ENCODE assay signal across 1 cellular context in genomic region chr4:130849985-130850632, GRCh38.
TF ChIP-seq lines count a peak whose summit lies in the region.

No MANE protein-coding gene starts in this region.

TF ChIP-seq in SK-N-SH treated with all-trans-retinoic acid at 6 μM for 48 hours, 23 proteins besides CTCF, POLR2A, EP300 and RAD21 (continued from another document):
- TF ChIP-seq POU6F1 (CRISPR knock-in tag; IDR thresholded peaks at IDR 0.05; ENCODE audit: borderline replicate concordance, low read depth) = no peak
- no peak for TF ChIP-seq TCF4 (CRISPR knock-in tag; IDR thresholded peaks at IDR 0.05; ENCODE audit: borderline replicate concordance)
- no peak for TF ChIP-seq ZFP30 (CRISPR knock-in tag; IDR thresholded peaks at IDR 0.05)
- no peak for TF ChIP-seq ZFP3 (CRISPR knock-in tag; IDR thresholded peaks at IDR 0.05)
- TF ChIP-seq PATZ1 (CRISPR knock-in tag; IDR thresholded peaks at IDR 0.05; ENCODE audit: borderline replicate concordance) = no peak
- TF ChIP-seq ARNTL (CRISPR knock-in tag; IDR thresholded peaks at IDR 0.05; ENCODE audit: borderline replicate concordance, low read depth) = no peak
